ENCODE assay signal across 8 cellular contexts in the genomic region with DNA sequence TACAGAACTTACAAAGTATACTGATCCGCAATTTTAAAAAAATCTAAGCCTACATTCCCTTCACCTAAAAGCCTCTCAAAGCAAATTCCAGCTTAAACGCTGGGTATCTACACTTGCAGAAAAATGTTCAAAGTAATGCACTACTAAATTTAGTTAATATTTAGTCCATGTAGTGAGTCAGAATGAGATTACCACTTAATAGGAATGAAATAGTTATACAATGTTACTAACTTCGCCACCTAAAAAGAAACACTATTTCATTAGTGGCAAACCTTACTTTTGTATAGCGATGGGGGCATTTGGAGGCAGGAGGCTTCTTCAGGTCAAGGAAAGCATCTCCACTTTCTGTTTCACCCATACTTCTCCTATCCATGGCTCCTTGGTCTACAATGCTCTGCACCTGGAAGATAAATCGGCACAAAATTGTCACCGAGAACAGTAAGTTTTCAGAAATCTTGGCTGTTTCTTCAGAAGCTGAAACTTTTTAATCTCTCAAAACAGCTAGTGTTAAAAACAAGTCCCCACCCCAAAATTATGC. TPM values are rescaled to one million over a fixed set of nuclear protein-coding genes. Genes with fewer than 3 reads are reported as not detected.
DNase-seq lines count a peak whose midpoint lies in the region; ATAC-seq and TF ChIP-seq lines count a peak whose summit lies in the region.

No MANE protein-coding gene starts in this region.

- WGBS in psoas muscle, 3 donors: 74 to 80% (median 74%) methylated on average over 6 of the region's 6 CpGs

- TF ChIP-seq CTCF in GM10266 (IDR thresholded peaks at IDR 0.05; ENCODE audit: control insufficient read depth, insufficient read depth, low read depth, missing control alignments) (no peak), PC-3 (conservative IDR thresholded peaks at IDR 0.05; ENCODE audit: low read depth, low read length) (no peak), epithelial cell of proximal tubule (conservative IDR thresholded peaks at IDR 0.05; ENCODE audit: low read depth, low read length) (no peak), psoas muscle (IDR thresholded peaks at IDR 0.05) (no peak)

- CTCF ChIA-PET in PC-3 (lab: Charles Lee): no interaction called here

- ATAC-seq in PC-3 (no peak), psoas muscle (no peak), HG03139 (IDR thresholded peaks at IDR 0.05; ENCODE audit: unreplicated experiment) (no peak), HG03342 (IDR thresholded peaks at IDR 0.05; ENCODE audit: unreplicated experiment) (no peak), HG02610 (IDR thresholded peaks at IDR 0.05; ENCODE audit: unreplicated experiment) (no peak)

- peak overlapping the region; percentile 99 for H3K4me3 ChIP-seq in PC-3 (ENCODE audit: low read length)
- peak overlapping the region; percentile 93 for H3K4me3 ChIP-seq in epithelial cell of proximal tubule (ENCODE audit: low read depth, low read length)
- peak overlapping the region; percentile 92 for H3K4me3 ChIP-seq in psoas muscle

- H4K20me1 ChIP-seq in PC-3 (ENCODE audit: low read length): no peaks in the 10 kb centered on the region

- no peaks in the 10 kb centered on the region for H3F3A ChIP-seq in PC-3 (ENCODE audit: low read length, unreplicated experiment)

- intact Hi-C loops in PC-3 (cut with micrococcal nuclease): no loop called here
- intact Hi-C loops in psoas muscle (cut with DNase I): loop anchor here in 1 of 2 donors (10.0 kb wide), 1 partner anchor 144 kb away; the partner anchor contains the start of gene PATZ1
- intact Hi-C loops in head of caudate nucleus (cut with DNase I): loop anchor here (5.0 kb wide), 1 partner anchor 91 kb away; the partner anchor contains the start of gene DRG1

- H3K9me3 ChIP-seq in PC-3 (ENCODE audit: low read length) (no peaks in the 10 kb centered on the region), psoas muscle (no peaks in the 10 kb centered on the region)

- 0 out of 2 replicates have a peak, but pooled peaks cover 8% of the 10 kb centered on the region for H3K36me3 ChIP-seq in PC-3 (ENCODE audit: low read depth, low read length)
- H3K36me3 ChIP-seq in psoas muscle (ENCODE audit: insufficient read depth in 1 of 2, low read depth in 1 of 2): peaks cover 2 to 44% of the 10 kb centered on the region in 2 donors

- peak overlapping the region; percentile 94 for H3K4me2 ChIP-seq in PC-3 (ENCODE audit: low read length)

- H3K27me3 ChIP-seq in PC-3 (ENCODE audit: low read length) (no peaks in the 10 kb centered on the region), psoas muscle (ENCODE audit: insufficient read depth in 3 of 3, low read length in 2 of 3) (no peaks in the 10 kb centered on the region)

- H3K9ac ChIP-seq in PC-3 (ENCODE audit: low read length): peak overlapping the region; percentile 86

- H3K79me2 ChIP-seq in PC-3 (ENCODE audit: low read length): peaks cover 44% of the 10 kb centered on the region

- TSS peak; percentile 33 for BruUV-seq in PC-3 (replicated peaks; lab: Mats Ljungman, UMichigan)

- H3K9me2 ChIP-seq in PC-3 (replicated peaks; ENCODE audit: low read length): no peaks in the 10 kb centered on the region

- POLR2A ChIA-PET in PC-3 (lab: Charles Lee; ENCODE audit: unreplicated experiment): no interaction called here

- DNase-seq in GM10266 (ENCODE audit: extremely low spot score): peak; percentile 44
- no peak for DNase-seq in PC-3
- DNase-seq in epithelial cell of proximal tubule (ENCODE audit: low read depth): no peak
- DNase-seq in psoas muscle: no peak
- DNase-seq in head of caudate nucleus: no peak

- peak overlapping the region; percentile 50; the same call in 1 of the 2 replicates for H2AFZ ChIP-seq in PC-3 (ENCODE audit: low read length)

- H3K4me1 ChIP-seq in PC-3 (ENCODE audit: insufficient read depth, low read length) (peaks cover 14% of the 10 kb centered on the region; the same call in 1 of the 2 replicates), psoas muscle (peaks cover 27% of the 10 kb centered on the region)

- H3K27ac ChIP-seq in PC-3 (ENCODE audit: low read length) (no peak overlapping the region), psoas muscle (peak overlapping the region; percentile 98)

RNA-seq across cellular contexts. Expression of gene EIF4ENIF1, which starts 1.2 kb away (rescaled TPM):
- total RNA-seq in PC-3 (2014; rRNA removed) (4.5 and 5.3 TPM in 2 replicates), epithelial cell of proximal tubule (11.1 and 12.7 TPM in 2 replicates), psoas muscle (10 to 100 TPM; 24.8 to 34.2 (median 26.6) TPM)
- polyA plus RNA-seq in psoas muscle: 10 to 100 TPM in 2 of 3 donors, 1 to 10 TPM in 1; 9.2 to 23.4 (median 10.4) TPM

RNA-seq across cellular contexts. Expression of gene SFI1, which starts 7.9 kb away (rescaled TPM):
- total RNA-seq in PC-3 (2014; rRNA removed) (22.5 and 24.0 TPM in 2 replicates), epithelial cell of proximal tubule (14.7 and 26.0 TPM in 2 replicates), psoas muscle (1 to 10 TPM; 2.7 to 8.6 (median 4.1) TPM)
- polyA plus RNA-seq in psoas muscle: 1 to 10 TPM; 1.5 to 4.1 (median 2.2) TPM
